Comparison of ENCODE assay signal across 10 cellular contexts in genomic region chr4:185810746-185811508, GRCh38. TPM values are rescaled to one million over a fixed set of nuclear protein-coding genes. Genes with fewer than 3 reads are reported as not detected.
DNase-seq lines count a peak whose midpoint lies in the region; ATAC-seq and TF ChIP-seq lines count a peak whose summit lies in the region.
"Had no signal": no experiment of that assay in that cellular context is flagged by ENCODE, and none has a peak within 500 bp of the region (broad histone marks: within the 10 kb centered on the region; RNA-seq: fewer than 3 reads in every experiment).

No MANE protein-coding gene starts in this region.

- H3K4me3 ChIP-seq in esophagus muscularis mucosa, result peak overlapping the region; percentile 36 to 51 (median 46)

- H3K27ac ChIP-seq in C4-2B (peak overlapping the region; percentile 69), esophagus muscularis mucosa (replicated peaks in 1 of 4) (peak overlapping the region in 2 of 4 donors; percentile 16 to 54)

- 88% methylated on average over 13 of the region's 13 CpGs for WGBS in esophagus muscularis mucosa

- no peaks in the 10 kb centered on the region for H3K36me3 Mint-ChIP-seq in neural crest cell (ENCODE audit: low read depth)

- no peaks in the 10 kb centered on the region for H3K27me3 ChIP-seq in esophagus muscularis mucosa

- no peak for TF ChIP-seq EP300 in esophagus muscularis mucosa (IDR thresholded peaks at IDR 0.05)

- no peaks in the 10 kb centered on the region for H3K9me3 Mint-ChIP-seq in neural crest cell
- H3K9me3 Mint-ChIP-seq: activated T-helper 1 cell treated with anti-CD3 and anti-CD28 coated beads, Interleukin-12 subunit alpha, Interleukin-12 subunit beta, Interleukin-2, Interleukin-4 antibody, amounts not matched to agents 30 ng/mL and 10 ng/mL and 1 ng/mL, durations not matched to agents 14 hours and 24 hours and 36 hours had no signal

- H3K9me3 ChIP-seq in esophagus muscularis mucosa, result no peaks in the 10 kb centered on the region

- H3K4me3 Mint-ChIP-seq in neural crest cell, result peak overlapping the region; percentile 87
- H3K4me3 Mint-ChIP-seq: activated T-helper 1 cell treated with anti-CD3 and anti-CD28 coated beads, Interleukin-12 subunit alpha, Interleukin-12 subunit beta, Interleukin-2, Interleukin-4 antibody, amounts not matched to agents 30 ng/mL and 10 ng/mL and 1 ng/mL, durations not matched to agents 14 hours and 24 hours and 36 hours had no signal

- peak; percentile 44 for DNase-seq in NCI-H526 treated with DMSO at 0.1 percent for 48 hours (lab: John Stamatoyannopoulos, UW)
- DNase-seq in esophagus muscularis mucosa (ENCODE audit: extremely low spot score), result no peak
- peak; percentile 13 for DNase-seq in neural crest cell (ENCODE audit: low read depth, low spot score)
- DNase-seq in SIG-M5 treated with dmso at 0.1 percent for 504 hours (lab: John Stamatoyannopoulos, UW; ENCODE audit: unreplicated experiment), result no peak
- DNase-seq in GM10266 (ENCODE audit: extremely low spot score), result no peak
- no peak for DNase-seq in NCI-H510A (lab: John Stamatoyannopoulos, UW)
- DNase-seq: GDM1 had no signal

- peak overlapping the region; percentile 20 for H3K27ac Mint-ChIP-seq in neural crest cell (ENCODE audit: unreplicated experiment)
- H3K27ac Mint-ChIP-seq: activated T-helper 1 cell treated with anti-CD3 and anti-CD28 coated beads, Interleukin-12 subunit alpha, Interleukin-12 subunit beta, Interleukin-2, Interleukin-4 antibody, amounts not matched to agents 30 ng/mL and 10 ng/mL and 1 ng/mL, durations not matched to agents 14 hours and 24 hours and 36 hours had no signal

- TF ChIP-seq CTCF in C4-2B (conservative IDR thresholded peaks at IDR 0.05) (no peak), esophagus muscularis mucosa (IDR thresholded peaks at IDR 0.05) (no peak), neural crest cell (conservative IDR thresholded peaks at IDR 0.05) (no peak), GM10266 (IDR thresholded peaks at IDR 0.05; ENCODE audit: control insufficient read depth, insufficient read depth, low read depth, missing control alignments) (no peak)

- intact Hi-C loops in esophagus muscularis mucosa (cut with DNase I), result no loop called here

- no peak for TF ChIP-seq POLR2A in esophagus muscularis mucosa (IDR thresholded peaks at IDR 0.05; ENCODE audit: low read depth)

- peaks cover 0 to 4% (median 0%) of the 10 kb centered on the region in 4 donors for H3K36me3 ChIP-seq in esophagus muscularis mucosa

- H3K4me1 Mint-ChIP-seq in neural crest cell, result peaks cover 52% of the 10 kb centered on the region

- ATAC-seq in GM19395 (IDR thresholded peaks at IDR 0.05; ENCODE audit: unreplicated experiment), result no peak

- no peaks in the 10 kb centered on the region for H3K27me3 Mint-ChIP-seq in neural crest cell (ENCODE audit: low read depth)

- no peaks in the 10 kb centered on the region for H3K4me1 ChIP-seq in esophagus muscularis mucosa

RNA-seq across cellular contexts. Expression of gene SORBS2, which starts 1.1 kb away (rescaled TPM):
- 1,000 to 10,000 TPM in 3 of 4 donors, 100 to 1,000 TPM in 1; 821 to 1,626 (median 1,353) TPM for total RNA-seq in esophagus muscularis mucosa
- 34.5 and 42.3 TPM in 2 replicates for total RNA-seq in neural crest cell
- total RNA-seq: activated T-helper 1 cell treated with anti-CD3 and anti-CD28 coated beads, Interleukin-12 subunit alpha, Interleukin-12 subunit beta, Interleukin-2, Interleukin-4 antibody, amounts not matched to agents 30 ng/mL and 10 ng/mL and 1 ng/mL, durations not matched to agents 14 hours and 24 hours and 36 hours had no signal

Comparison
In these comparisons a context has a peak if more than half of its experiments do, and no peak if none do; other contexts are left out.
1. DNase-seq: peak in NCI-H526 treated with DMSO at 0.1 percent for 48 hours (single experiment) and neural crest cell (single experiment); none in esophagus muscularis mucosa (single experiment), SIG-M5 treated with dmso at 0.1 percent for 504 hours (single experiment), GM10266 (single experiment) and NCI-H510A (single experiment).
2. RNA of gene SORBS2, which starts 1.1 kb away (total RNA-seq): 821 to 1,626 TPM in esophagus muscularis mucosa; 34.5 to 42.3 TPM in neural crest cell; every median in the first group is over 10 times any median in the second.